Comparison of ENCODE assay signal across 8 cellular contexts in the genomic region with DNA sequence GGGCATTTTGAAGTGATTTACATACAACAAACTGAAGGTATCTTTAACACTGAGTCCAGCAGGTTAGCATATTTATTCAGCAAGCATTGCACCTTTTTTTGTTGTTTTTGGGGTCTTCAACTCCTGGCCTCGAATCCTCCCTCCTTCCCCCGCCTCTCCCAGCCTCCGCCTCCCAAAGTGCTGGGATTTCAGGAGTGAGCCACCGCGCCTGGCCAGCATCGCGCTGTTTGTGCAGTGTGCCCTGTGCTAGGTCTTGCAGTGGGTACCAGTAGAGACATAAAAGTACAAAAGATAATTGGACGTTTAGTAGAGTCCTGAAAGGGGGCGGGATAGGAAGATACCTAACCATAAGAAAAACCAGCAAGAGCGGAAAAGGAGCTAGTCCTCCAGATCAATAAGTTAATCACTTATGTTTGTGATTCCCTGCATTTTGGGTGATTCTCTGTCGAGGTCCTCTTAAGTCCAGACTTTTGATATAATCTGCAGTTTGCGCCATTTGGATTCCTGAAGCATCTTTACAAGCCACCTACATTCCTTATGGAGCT.
A peak's percentile ranks its signal among the peaks of the same experiment; 100 is the strongest.
DNase-seq lines count a peak whose midpoint lies in the region; ATAC-seq, FAIRE-seq and TF ChIP-seq lines count a peak whose summit lies in the region.

No MANE protein-coding gene starts in this region.

- H3K27ac Mint-ChIP-seq in mesothelial cell of epicardium = peak overlapping the region; percentile 90

- TF ChIP-seq POLR2A in A549 (IDR thresholded peaks at IDR 0.05; ENCODE audit: low read length) (no peak), K562 (conservative IDR thresholded peaks at IDR 0.05) (no peak)

- H3K36me3 Mint-ChIP-seq in mesothelial cell of epicardium = peaks cover 8% of the 10 kb centered on the region

- TF ChIP-seq EP300 in A549 (IDR thresholded peaks at IDR 0.05) (no peak), K562 (IDR thresholded peaks at IDR 0.05; ENCODE audit: low read length) (no peak)

- H3K27ac ChIP-seq in A549 (peak overlapping the region; percentile 85 to 98), HUES48 (ENCODE audit: low read depth, low read length) (no peak overlapping the region), K562 (ENCODE audit: extremely low read depth, low read depth, low read length) (peak overlapping the region; percentile 88)

- H3K9me3 ChIP-seq in A549 = no peaks in the 10 kb centered on the region
- H3K9me3 ChIP-seq in HUES48 (ENCODE audit: control insufficient read depth, insufficient read depth, low read length) = no peaks in the 10 kb centered on the region
- H3K9me3 ChIP-seq in K562 (replicated peaks; ENCODE audit: control insufficient read depth, insufficient read depth, low read depth, low read length) = no peaks in the 10 kb centered on the region

- H3K4me1 Mint-ChIP-seq in mesothelial cell of epicardium = peaks cover 41% of the 10 kb centered on the region

- no peak for FAIRE-seq in A549 (lab: Jason Lieb, UNC)
- FAIRE-seq in K562 (lab: Jason Lieb, UNC) = no peak

- H3K4me2 ChIP-seq in A549 (peak overlapping the region; percentile 87), K562 (ENCODE audit: insufficient read depth, low read length) (peak overlapping the region; percentile 75)

- H3K79me2 ChIP-seq in K562 (ENCODE audit: control insufficient read depth, insufficient read depth, low read length) = peaks cover 56% of the 10 kb centered on the region

- H3K4me1 ChIP-seq in A549 (peaks cover 36% of the 10 kb centered on the region), HUES48 (ENCODE audit: control insufficient read depth, insufficient read depth, low read length) (peaks cover 11% of the 10 kb centered on the region; the same call in 1 of the 2 replicates), K562 (replicated peaks in 1 of 2; ENCODE audit: control insufficient read depth in 2 of 2, insufficient read depth in 2 of 2, low read length in 2 of 2) (peaks cover 22 to 31% of the 10 kb centered on the region in 2 experiments)

- TF ChIP-seq CTCF in A549 (IDR thresholded peaks at IDR 0.05) (no peak), K562 (IDR thresholded peaks at IDR 0.05 in 2 of 3, conservative IDR thresholded peaks at IDR 0.05 in 1 of 3; ENCODE audit: insufficient read depth in 2 of 3, low read depth in 1 of 3, low read length in 3 of 3) (no peak), mesothelial cell of epicardium (IDR thresholded peaks at IDR 0.05; ENCODE audit: unreplicated experiment) (no peak)

- no TSS peak for BruUV-seq in K562 (replicated peaks; lab: Mats Ljungman, UMichigan)

- peak in 1 of 2 experiments; percentile 4; a peak in 2 of 6 replicates for ATAC-seq in A549
- ATAC-seq in K562 = no peak
- ATAC-seq in GM18858 (IDR thresholded peaks at IDR 0.05; ENCODE audit: unreplicated experiment) = no peak
- ATAC-seq in HG03139 (IDR thresholded peaks at IDR 0.05; ENCODE audit: unreplicated experiment) = no peak
- ATAC-seq in GM21529 (IDR thresholded peaks at IDR 0.05; ENCODE audit: unreplicated experiment) = no peak

- H3K4me3 Mint-ChIP-seq in mesothelial cell of epicardium = peak overlapping the region; percentile 78

- H2AFZ ChIP-seq in K562 (ENCODE audit: low read depth, low read length) = peak overlapping the region; percentile 91

- intact Hi-C loops in K562 (cut with micrococcal nuclease) = loop anchor here (5.0 kb wide), 1 partner anchor 81 kb away; no protein-coding TSS in a partner anchor

- H3K27me3 ChIP-seq in HUES48 (ENCODE audit: control insufficient read depth, insufficient read depth, low read length) (no peaks in the 10 kb centered on the region), K562 (ENCODE audit: control insufficient read depth in 2 of 2, insufficient read depth in 2 of 2, low read length in 2 of 2) (no peaks in the 10 kb centered on the region)

- peaks cover 7% of the 10 kb centered on the region for H3K9me3 Mint-ChIP-seq in mesothelial cell of epicardium

- H3K36me3 ChIP-seq in HUES48 (ENCODE audit: control insufficient read depth, insufficient read depth, low read length) (no peaks in the 10 kb centered on the region), K562 (ENCODE audit: control insufficient read depth, insufficient read depth, low read length) (peaks cover 4% of the 10 kb centered on the region; the same call in 1 of the 3 replicates)

- no peaks in the 10 kb centered on the region; the same call in 1 of the 2 replicates for H4K20me1 ChIP-seq in K562 (replicated peaks; ENCODE audit: control insufficient read depth, insufficient read depth, low read length)

- 59% methylated on average over 12 of the region's 12 CpGs for WGBS in A549 (ENCODE audit: missing lambda C conversion rate)
- WGBS in K562 (ENCODE audit: insufficient coverage, low coverage, missing lambda C conversion rate) = 41% methylated on average over 12 of the region's 12 CpGs

- no peaks in the 10 kb centered on the region for H3K27me3 Mint-ChIP-seq in mesothelial cell of epicardium (ENCODE audit: low read depth)

- POLR2A ChIA-PET in A549 (lab: Yijun Ruan, JAX) (interaction anchor here (0.8 to 1.5 kb wide), 5 partner anchors 9 to 84 kb away, joined by 3 to 10 read pairs (median 4); no protein-coding TSS in a partner anchor), K562 (lab: Yijun Ruan, JAX) (interaction anchor here (0.8 to 5.7 kb wide), 7 partner anchors 11 to 111 kb away, joined by 3 to 52 read pairs (median 4); a partner anchor contains a TSS)

- no peaks in the 10 kb centered on the region for H3K9me1 ChIP-seq in K562 (ENCODE audit: control insufficient read depth, insufficient read depth, low read length)

- H3K9ac ChIP-seq in HUES48 (ENCODE audit: low read depth, low read length) (peak overlapping the region; percentile 81), K562 (ENCODE audit: insufficient read depth in 1 of 2, low read depth in 2 of 2, low read length in 2 of 2) (peak overlapping the region; percentile 83 to 97)

- H3K4me3 ChIP-seq in A549 (peak overlapping the region; percentile 85), HUES48 (ENCODE audit: low read depth, low read length) (peak overlapping the region; percentile 90), K562 (peak overlapping the region; percentile 73)

- TF ChIP-seq RAD21 in A549 (conservative IDR thresholded peaks at IDR 0.05 in 1 of 2, IDR thresholded peaks at IDR 0.05 in 1 of 2) (no peak), K562 (CRISPR knock-in tag; conservative IDR thresholded peaks at IDR 0.05 in 1 of 2, IDR thresholded peaks at IDR 0.05 in 1 of 2) (no peak)

- in situ Hi-C loops in K562 (cut with MboI) = no loop called here

- CTCF ChIA-PET in A549 (lab: Yijun Ruan, JAX) = interaction anchor here (0.6 to 1.1 kb wide), 2 partner anchors 13 to 154 kb away, joined by 3 to 4 read pairs; no protein-coding TSS in a partner anchor
- CTCF ChIA-PET in K562 (lab: Yijun Ruan, JAX; ENCODE audit: low intra/inter-chr PET ratio) = no interaction called here

- no peak for DNase-seq in A549 (ENCODE audit: low read depth in 1 of 2, low spot score in 1 of 2)
- no peak for DNase-seq in K562 (ENCODE audit: extremely low read depth in 1 of 4, low spot score in 3 of 4)
- DNase-seq in mesothelial cell of epicardium (ENCODE audit: low spot score in 2 of 2, unreplicated experiment in 2 of 2) = no peak
- DNase-seq in NCI-H1930 (lab: John Stamatoyannopoulos, UW) = no peak

TF ChIP-seq in A549, 52 proteins besides CTCF, POLR2A, EP300 and RAD21 (continues in another document):
- TF ChIP-seq ZNF302 (CRISPR knock-in tag; IDR thresholded peaks at IDR 0.05) (no peak), CBX8 (IDR thresholded peaks at IDR 0.05) (no peak)
- TF ChIP-seq, protein P1, sequence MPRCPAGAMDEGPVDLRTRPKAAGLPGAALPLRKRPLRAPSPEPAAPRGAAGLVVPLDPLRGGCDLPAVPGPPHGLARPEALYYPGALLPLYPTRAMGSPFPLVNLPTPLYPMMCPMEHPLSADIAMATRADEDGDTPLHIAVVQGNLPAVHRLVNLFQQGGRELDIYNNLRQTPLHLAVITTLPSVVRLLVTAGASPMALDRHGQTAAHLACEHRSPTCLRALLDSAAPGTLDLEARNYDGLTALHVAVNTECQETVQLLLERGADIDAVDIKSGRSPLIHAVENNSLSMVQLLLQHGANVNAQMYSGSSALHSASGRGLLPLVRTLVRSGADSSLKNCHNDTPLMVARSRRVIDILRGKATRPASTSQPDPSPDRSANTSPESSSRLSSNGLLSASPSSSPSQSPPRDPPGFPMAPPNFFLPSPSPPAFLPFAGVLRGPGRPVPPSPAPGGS (IDR thresholded peaks at IDR 0.05) = no peak
- TF ChIP-seq, protein P2, sequence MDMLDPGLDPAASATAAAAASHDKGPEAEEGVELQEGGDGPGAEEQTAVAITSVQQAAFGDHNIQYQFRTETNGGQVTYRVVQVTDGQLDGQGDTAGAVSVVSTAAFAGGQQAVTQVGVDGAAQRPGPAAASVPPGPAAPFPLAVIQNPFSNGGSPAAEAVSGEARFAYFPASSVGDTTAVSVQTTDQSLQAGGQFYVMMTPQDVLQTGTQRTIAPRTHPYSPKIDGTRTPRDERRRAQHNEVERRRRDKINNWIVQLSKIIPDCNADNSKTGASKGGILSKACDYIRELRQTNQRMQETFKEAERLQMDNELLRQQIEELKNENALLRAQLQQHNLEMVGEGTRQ (IDR thresholded peaks at IDR 0.05) = no peak

TF ChIP-seq in K562, 482 proteins besides CTCF, POLR2A, EP300 and RAD21 (continues in another document):
- 0 out of 2 replicates have a peak, but pooled peaks have one; percentile 14 for TF ChIP-seq FOSL1 (tag; conservative IDR thresholded peaks at IDR 0.05)
- TF ChIP-seq ZNF3 (CRISPR knock-in tag; IDR thresholded peaks at IDR 0.05) = no peak
- no peak for TF ChIP-seq FIP1L1 (IDR thresholded peaks at IDR 0.05; ENCODE audit: low read depth, low read length, poor library complexity, severe bottlenecking)
- TF ChIP-seq ARNT (IDR thresholded peaks at IDR 0.05) = peak in 1 of 2 experiments; percentile 61; a peak in 1 of 4 replicates
